ENCODE assay signal across 6 cellular contexts in the genomic region with DNA sequence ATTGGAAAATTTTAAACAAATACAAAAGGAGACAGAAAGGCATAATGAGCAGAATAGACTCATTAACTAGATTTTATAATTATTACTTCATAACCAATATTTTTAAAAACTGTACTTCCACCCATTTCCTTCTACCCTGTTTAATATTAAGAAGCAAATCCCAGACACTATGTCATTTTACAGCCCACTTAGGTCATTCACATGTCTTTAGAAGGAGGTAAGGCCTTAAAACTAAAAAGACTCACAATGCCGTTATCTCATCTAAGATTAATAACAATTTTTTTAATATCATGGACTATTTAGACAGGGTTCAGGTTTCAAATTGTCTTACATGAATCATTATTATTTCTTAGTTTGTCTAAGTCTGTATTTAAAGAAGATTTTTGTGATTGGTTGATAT.
"Had no signal": no experiment of that assay in that cellular context is flagged by ENCODE, and none has a peak within 500 bp of the region (broad histone marks: within the 10 kb centered on the region; RNA-seq: fewer than 3 reads in every experiment).

No MANE protein-coding gene starts in this region.

- FAIRE-seq: GM12878, GM12891, GM12892, GM18507 had no signal

- ATAC-seq: GM12878 had no signal

- DNase-seq: GDM1, GF-D8 had no signal
